Comparison of ENCODE assay signal across 8 cellular contexts in the genomic region with DNA sequence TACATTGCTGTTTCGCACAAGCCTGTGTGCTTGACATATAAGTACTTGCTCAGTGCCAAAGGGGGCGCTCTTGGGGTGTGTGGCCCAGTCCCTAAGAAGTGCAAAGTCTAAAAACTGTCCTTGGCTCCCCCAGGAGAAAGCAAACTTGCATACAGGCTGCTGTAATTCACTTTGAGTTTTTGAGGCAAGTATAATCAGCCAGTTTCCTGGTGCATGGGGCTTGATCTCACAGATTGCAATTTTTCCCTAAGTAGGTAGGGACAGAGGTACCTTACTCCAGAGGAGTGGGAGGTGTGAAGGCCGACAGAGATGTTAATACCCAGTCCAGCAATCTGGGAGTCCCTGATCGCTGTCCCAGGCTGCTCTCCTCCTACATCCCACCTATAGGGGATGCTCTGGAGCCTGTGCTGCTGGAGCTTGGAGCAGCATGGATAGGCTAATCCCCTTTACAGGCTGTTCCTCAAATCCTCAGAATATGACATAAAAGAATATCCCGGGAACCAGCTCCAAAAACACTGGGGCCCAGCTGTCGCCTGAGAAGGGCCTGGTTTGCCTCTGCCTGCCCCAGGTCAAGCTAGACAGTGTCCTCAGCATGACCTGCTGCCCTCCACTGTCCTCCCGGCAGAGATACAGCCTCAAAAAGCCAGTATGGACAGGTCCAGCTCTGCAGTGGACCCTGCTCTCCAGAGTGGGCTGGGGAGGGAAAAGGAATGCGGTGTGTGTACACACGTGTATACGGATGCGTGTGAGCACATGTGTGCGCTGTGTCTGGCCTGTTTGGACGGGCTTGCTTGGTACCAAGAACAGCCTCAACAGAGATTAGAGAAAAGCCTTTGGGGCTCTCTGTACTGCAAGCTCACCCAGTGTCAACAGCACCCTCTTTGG.
A peak's percentile ranks its signal among the peaks of the same experiment; 100 is the strongest.
DNase-seq lines count a peak whose midpoint lies in the region; ATAC-seq and TF ChIP-seq lines count a peak whose summit lies in the region.

No MANE protein-coding gene starts in this region.

- H3K4me1 ChIP-seq in OCI-LY1 (ENCODE audit: insufficient read depth, low read length, severe bottlenecking), result no peaks in the 10 kb centered on the region
- H3K4me1 ChIP-seq in parathyroid adenoma, result peaks cover 7% of the 10 kb centered on the region

- no peak overlapping the region for H3K27ac ChIP-seq in OCI-LY1 (ENCODE audit: low read depth, low read length, poor library complexity, severe bottlenecking)
- H3K27ac ChIP-seq in parathyroid adenoma, result peak overlapping the region; percentile 44

- ATAC-seq in esophagus mucosa (peak; percentile 35), HG02970 (IDR thresholded peaks at IDR 0.05; ENCODE audit: low FRiP score, unreplicated experiment) (no peak), GM18502 (IDR thresholded peaks at IDR 0.05; ENCODE audit: poor library complexity, unreplicated experiment) (no peak)

- H2AFZ ChIP-seq in OCI-LY1 (ENCODE audit: low read length), result no peak overlapping the region
- no peak overlapping the region for H2AFZ ChIP-seq in parathyroid adenoma

- H3K9me3 ChIP-seq in OCI-LY1 (ENCODE audit: low read length) (no peaks in the 10 kb centered on the region), parathyroid adenoma (ENCODE audit: control insufficient read depth, low read length) (no peaks in the 10 kb centered on the region)

- peak; percentile 32; the same call in 1 of the 2 replicates for TF ChIP-seq CTCF in OCI-LY1 (IDR thresholded peaks at IDR 0.05; ENCODE audit: low read length)
- no peak for TF ChIP-seq CTCF in parathyroid adenoma (IDR thresholded peaks at IDR 0.05)

- H3K9ac ChIP-seq in OCI-LY1 (ENCODE audit: low read length) (no peak overlapping the region), parathyroid adenoma (no peak overlapping the region)

- no peaks in the 10 kb centered on the region for H3K79me2 ChIP-seq in OCI-LY1 (ENCODE audit: insufficient read depth, low read length)
- H3K79me2 ChIP-seq in parathyroid adenoma, result no peaks in the 10 kb centered on the region

- no peaks in the 10 kb centered on the region for H3K9me2 ChIP-seq in OCI-LY1 (ENCODE audit: low read depth, low read length)

- H3K27me3 ChIP-seq in OCI-LY1 (ENCODE audit: insufficient read depth, low read length) (no peaks in the 10 kb centered on the region; the same call in 1 of the 2 replicates), parathyroid adenoma (ENCODE audit: control insufficient read depth, insufficient read depth, low read length) (no peaks in the 10 kb centered on the region)

- H3F3A ChIP-seq in OCI-LY1 (ENCODE audit: insufficient read depth, low read length), result no peaks in the 10 kb centered on the region

- H3K36me3 ChIP-seq in OCI-LY1 (ENCODE audit: insufficient read depth, low read length), result no peaks in the 10 kb centered on the region
- H3K36me3 ChIP-seq in parathyroid adenoma (ENCODE audit: control insufficient read depth, insufficient read depth, low read length), result no peaks in the 10 kb centered on the region

- peak; percentile 52 for DNase-seq in DMS53 (lab: John Stamatoyannopoulos, UW)
- DNase-seq in DMS53 treated with DMSO at 0.1 percent for 48 hours (lab: John Stamatoyannopoulos, UW; ENCODE audit: unreplicated experiment), result no peak
- no peak for DNase-seq in effector CD4-positive, alpha-beta T cell

- H4K20me1 ChIP-seq in OCI-LY1 (ENCODE audit: insufficient read depth, low read length), result no peaks in the 10 kb centered on the region

- no peak overlapping the region for H3K4me2 ChIP-seq in OCI-LY1 (ENCODE audit: low read length)
- no peak overlapping the region for H3K4me2 ChIP-seq in parathyroid adenoma (ENCODE audit: low read length)

- H3K4me3 ChIP-seq in OCI-LY1 (ENCODE audit: low read depth, low read length, poor library complexity, severe bottlenecking) (no peak overlapping the region), parathyroid adenoma (ENCODE audit: low read depth, low read length) (no peak overlapping the region)
